2 cellular contexts compared by ENCODE assay signal in the genomic region with DNA sequence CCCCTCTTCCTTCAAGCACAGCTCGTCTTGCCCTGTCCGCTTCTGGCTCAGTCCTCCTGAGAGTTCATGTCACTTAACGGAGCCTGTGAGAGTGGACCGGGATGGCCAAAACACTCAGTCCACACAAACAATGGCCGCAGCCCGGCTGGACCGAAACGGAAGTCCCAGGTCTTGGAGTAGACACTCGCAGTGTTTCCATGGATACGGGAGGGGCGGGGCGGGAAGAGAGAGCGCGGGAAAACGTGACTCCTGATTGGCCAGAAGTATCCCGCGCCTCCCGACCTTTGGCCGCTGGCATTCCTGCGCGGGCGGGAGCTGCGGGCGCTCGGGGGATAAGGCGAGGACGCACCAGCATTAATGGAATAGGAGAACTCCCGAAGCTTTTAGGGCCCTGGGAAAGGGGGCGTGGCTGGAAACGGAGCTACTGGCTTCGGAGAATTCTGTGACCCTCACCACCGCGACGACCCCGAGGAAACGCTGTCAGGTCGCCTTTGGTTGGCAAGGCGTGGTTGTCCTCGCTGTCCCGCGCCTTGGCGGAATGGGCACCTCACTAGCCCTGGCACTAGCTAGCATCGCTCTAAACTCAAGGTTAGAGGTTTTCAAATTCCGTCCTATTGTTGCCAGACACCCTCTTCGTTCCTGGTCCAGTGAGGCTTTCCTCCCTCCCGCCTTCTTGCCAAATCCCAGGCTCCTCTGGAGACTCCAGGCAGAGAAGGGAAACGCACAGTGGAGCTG.
TF ChIP-seq lines count a peak whose summit lies in the region.

A gene with protein sequence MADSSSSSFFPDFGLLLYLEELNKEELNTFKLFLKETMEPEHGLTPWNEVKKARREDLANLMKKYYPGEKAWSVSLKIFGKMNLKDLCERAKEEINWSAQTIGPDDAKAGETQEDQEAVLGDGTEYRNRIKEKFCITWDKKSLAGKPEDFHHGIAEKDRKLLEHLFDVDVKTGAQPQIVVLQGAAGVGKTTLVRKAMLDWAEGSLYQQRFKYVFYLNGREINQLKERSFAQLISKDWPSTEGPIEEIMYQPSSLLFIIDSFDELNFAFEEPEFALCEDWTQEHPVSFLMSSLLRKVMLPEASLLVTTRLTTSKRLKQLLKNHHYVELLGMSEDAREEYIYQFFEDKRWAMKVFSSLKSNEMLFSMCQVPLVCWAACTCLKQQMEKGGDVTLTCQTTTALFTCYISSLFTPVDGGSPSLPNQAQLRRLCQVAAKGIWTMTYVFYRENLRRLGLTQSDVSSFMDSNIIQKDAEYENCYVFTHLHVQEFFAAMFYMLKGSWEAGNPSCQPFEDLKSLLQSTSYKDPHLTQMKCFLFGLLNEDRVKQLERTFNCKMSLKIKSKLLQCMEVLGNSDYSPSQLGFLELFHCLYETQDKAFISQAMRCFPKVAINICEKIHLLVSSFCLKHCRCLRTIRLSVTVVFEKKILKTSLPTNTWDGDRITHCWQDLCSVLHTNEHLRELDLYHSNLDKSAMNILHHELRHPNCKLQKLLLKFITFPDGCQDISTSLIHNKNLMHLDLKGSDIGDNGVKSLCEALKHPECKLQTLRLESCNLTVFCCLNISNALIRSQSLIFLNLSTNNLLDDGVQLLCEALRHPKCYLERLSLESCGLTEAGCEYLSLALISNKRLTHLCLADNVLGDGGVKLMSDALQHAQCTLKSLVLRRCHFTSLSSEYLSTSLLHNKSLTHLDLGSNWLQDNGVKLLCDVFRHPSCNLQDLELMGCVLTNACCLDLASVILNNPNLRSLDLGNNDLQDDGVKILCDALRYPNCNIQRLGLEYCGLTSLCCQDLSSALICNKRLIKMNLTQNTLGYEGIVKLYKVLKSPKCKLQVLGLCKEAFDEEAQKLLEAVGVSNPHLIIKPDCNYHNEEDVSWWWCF (plus strand): TSS at position 297 of the 735 bp plus-strand sequence. CDS start 18,108 bp downstream, outside the sequence.
A gene (minus strand): TSS at position 164 of the 735 bp plus-strand sequence. CDS start 17,511 bp downstream, outside the sequence.

TF ChIP-seq in SK-N-SH treated with all-trans-retinoic acid at 6 μM for 48 hours, 23 proteins besides CTCF, POLR2A, EP300 and RAD21 (continues in another document):
- no peak for TF ChIP-seq TOX (CRISPR knock-in tag; IDR thresholded peaks at IDR 0.05; ENCODE audit: borderline replicate concordance)
- no peak for TF ChIP-seq ZFP30 (CRISPR knock-in tag; IDR thresholded peaks at IDR 0.05)
- TF ChIP-seq, protein P1, sequence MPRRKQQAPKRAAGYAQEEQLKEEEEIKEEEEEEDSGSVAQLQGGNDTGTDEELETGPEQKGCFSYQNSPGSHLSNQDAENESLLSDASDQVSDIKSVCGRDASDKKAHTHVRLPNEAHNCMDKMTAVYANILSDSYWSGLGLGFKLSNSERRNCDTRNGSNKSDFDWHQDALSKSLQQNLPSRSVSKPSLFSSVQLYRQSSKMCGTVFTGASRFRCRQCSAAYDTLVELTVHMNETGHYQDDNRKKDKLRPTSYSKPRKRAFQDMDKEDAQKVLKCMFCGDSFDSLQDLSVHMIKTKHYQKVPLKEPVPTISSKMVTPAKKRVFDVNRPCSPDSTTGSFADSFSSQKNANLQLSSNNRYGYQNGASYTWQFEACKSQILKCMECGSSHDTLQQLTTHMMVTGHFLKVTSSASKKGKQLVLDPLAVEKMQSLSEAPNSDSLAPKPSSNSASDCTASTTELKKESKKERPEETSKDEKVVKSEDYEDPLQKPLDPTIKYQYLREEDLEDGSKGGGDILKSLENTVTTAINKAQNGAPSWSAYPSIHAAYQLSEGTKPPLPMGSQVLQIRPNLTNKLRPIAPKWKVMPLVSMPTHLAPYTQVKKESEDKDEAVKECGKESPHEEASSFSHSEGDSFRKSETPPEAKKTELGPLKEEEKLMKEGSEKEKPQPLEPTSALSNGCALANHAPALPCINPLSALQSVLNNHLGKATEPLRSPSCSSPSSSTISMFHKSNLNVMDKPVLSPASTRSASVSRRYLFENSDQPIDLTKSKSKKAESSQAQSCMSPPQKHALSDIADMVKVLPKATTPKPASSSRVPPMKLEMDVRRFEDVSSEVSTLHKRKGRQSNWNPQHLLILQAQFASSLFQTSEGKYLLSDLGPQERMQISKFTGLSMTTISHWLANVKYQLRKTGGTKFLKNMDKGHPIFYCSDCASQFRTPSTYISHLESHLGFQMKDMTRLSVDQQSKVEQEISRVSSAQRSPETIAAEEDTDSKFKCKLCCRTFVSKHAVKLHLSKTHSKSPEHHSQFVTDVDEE (CRISPR knock-in tag; IDR thresholded peaks at IDR 0.05): no peak
- TF ChIP-seq RARB (CRISPR knock-in tag; IDR thresholded peaks at IDR 0.05): no peak
- TF ChIP-seq, protein P2, sequence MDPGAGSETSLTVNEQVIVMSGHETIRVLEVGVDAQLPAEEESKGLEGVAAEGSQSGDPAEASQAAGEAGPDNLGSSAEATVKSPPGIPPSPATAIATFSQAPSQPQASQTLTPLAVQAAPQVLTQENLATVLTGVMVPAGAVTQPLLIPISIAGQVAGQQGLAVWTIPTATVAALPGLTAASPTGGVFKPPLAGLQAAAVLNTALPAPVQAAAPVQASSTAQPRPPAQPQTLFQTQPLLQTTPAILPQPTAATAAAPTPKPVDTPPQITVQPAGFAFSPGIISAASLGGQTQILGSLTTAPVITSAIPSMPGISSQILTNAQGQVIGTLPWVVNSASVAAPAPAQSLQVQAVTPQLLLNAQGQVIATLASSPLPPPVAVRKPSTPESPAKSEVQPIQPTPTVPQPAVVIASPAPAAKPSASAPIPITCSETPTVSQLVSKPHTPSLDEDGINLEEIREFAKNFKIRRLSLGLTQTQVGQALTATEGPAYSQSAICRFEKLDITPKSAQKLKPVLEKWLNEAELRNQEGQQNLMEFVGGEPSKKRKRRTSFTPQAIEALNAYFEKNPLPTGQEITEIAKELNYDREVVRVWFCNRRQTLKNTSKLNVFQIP (CRISPR knock-in tag; IDR thresholded peaks at IDR 0.05; ENCODE audit: borderline replicate concordance, low read depth): no peak
- no peak for TF ChIP-seq ISL1 (CRISPR knock-in tag; IDR thresholded peaks at IDR 0.05)
- TF ChIP-seq BACH2 (CRISPR knock-in tag; IDR thresholded peaks at IDR 0.05; ENCODE audit: borderline replicate concordance): no peak
- no peak for TF ChIP-seq GLIS3 (CRISPR knock-in tag; IDR thresholded peaks at IDR 0.05)
- no peak for TF ChIP-seq TCF4 (CRISPR knock-in tag; IDR thresholded peaks at IDR 0.05; ENCODE audit: borderline replicate concordance)
- TF ChIP-seq ZNF8 (CRISPR knock-in tag; IDR thresholded peaks at IDR 0.05): no peak
- no peak for TF ChIP-seq SNAI2 (CRISPR knock-in tag; IDR thresholded peaks at IDR 0.05)
- no peak for TF ChIP-seq ESRRG (CRISPR knock-in tag; IDR thresholded peaks at IDR 0.05)
- TF ChIP-seq, protein P3, sequence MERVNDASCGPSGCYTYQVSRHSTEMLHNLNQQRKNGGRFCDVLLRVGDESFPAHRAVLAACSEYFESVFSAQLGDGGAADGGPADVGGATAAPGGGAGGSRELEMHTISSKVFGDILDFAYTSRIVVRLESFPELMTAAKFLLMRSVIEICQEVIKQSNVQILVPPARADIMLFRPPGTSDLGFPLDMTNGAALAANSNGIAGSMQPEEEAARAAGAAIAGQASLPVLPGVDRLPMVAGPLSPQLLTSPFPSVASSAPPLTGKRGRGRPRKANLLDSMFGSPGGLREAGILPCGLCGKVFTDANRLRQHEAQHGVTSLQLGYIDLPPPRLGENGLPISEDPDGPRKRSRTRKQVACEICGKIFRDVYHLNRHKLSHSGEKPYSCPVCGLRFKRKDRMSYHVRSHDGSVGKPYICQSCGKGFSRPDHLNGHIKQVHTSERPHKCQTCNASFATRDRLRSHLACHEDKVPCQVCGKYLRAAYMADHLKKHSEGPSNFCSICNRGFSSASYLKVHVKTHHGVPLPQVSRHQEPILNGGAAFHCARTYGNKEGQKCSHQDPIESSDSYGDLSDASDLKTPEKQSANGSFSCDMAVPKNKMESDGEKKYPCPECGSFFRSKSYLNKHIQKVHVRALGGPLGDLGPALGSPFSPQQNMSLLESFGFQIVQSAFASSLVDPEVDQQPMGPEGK (CRISPR knock-in tag; IDR thresholded peaks at IDR 0.05; ENCODE audit: borderline replicate concordance): no peak
- TF ChIP-seq, protein P4, sequence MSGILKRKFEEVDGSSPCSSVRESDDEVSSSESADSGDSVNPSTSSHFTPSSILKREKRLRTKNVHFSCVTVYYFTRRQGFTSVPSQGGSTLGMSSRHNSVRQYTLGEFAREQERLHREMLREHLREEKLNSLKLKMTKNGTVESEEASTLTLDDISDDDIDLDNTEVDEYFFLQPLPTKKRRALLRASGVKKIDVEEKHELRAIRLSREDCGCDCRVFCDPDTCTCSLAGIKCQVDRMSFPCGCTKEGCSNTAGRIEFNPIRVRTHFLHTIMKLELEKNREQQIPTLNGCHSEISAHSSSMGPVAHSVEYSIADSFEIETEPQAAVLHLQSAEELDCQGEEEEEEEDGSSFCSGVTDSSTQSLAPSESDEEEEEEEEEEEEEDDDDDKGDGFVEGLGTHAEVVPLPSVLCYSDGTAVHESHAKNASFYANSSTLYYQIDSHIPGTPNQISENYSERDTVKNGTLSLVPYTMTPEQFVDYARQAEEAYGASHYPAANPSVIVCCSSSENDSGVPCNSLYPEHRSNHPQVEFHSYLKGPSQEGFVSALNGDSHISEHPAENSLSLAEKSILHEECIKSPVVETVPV (CRISPR knock-in tag; IDR thresholded peaks at IDR 0.05): no peak
- no peak for TF ChIP-seq ZNF565 (CRISPR knock-in tag; conservative IDR thresholded peaks at IDR 0.05; ENCODE audit: low read depth)

TF ChIP-seq in endothelial cell of umbilical vein, 7 proteins besides CTCF, POLR2A, EP300 and RAD21:
- TF ChIP-seq EZH2 (IDR thresholded peaks at IDR 0.05; ENCODE audit: borderline replicate concordance, low read depth, low read length, severe bottlenecking) (no peak), MYC (IDR thresholded peaks at IDR 0.05; ENCODE audit: low read depth, low read length) (no peak), JUN (IDR thresholded peaks at IDR 0.05; ENCODE audit: borderline replicate concordance, insufficient read depth, insufficient read length, low read depth) (no peak), POLR2AphosphoS5 (IDR thresholded peaks at IDR 0.05; ENCODE audit: insufficient read depth, low read depth, low read length) (peak; percentile 37), FOS (IDR thresholded peaks at IDR 0.05; ENCODE audit: borderline replicate concordance, insufficient read depth, low read length) (no peak), GATA2 (IDR thresholded peaks at IDR 0.05; ENCODE audit: insufficient read depth, insufficient read length, low read depth, low read length) (no peak)
- TF ChIP-seq, protein P5, sequence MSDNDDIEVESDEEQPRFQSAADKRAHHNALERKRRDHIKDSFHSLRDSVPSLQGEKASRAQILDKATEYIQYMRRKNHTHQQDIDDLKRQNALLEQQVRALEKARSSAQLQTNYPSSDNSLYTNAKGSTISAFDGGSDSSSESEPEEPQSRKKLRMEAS (IDR thresholded peaks at IDR 0.05; ENCODE audit: insufficient read depth, insufficient read length): peak; percentile 28
